Comparison of ENCODE assay signal across 8 cellular contexts in genomic region chr18:35376742-35377695, GRCh38. TPM values are rescaled to one million over a fixed set of nuclear protein-coding genes. Genes with fewer than 3 reads are reported as not detected.
DNase-seq lines count a peak whose midpoint lies in the region; ATAC-seq and TF ChIP-seq lines count a peak whose summit lies in the region.

Gene ZNF396, minus strand, starts transcription at chr18:35377337. Its CDS starts 3,045 bp downstream, at chr18:35374292.

- no peaks in the 10 kb centered on the region for H3K36me3 ChIP-seq in CD8-positive, alpha-beta T cell (ENCODE audit: insufficient read depth, low read length)
- H3K36me3 ChIP-seq in PC-9 (ENCODE audit: low read depth) = no peaks in the 10 kb centered on the region

- no peaks in the 10 kb centered on the region for H3K9me3 ChIP-seq in CD8-positive, alpha-beta T cell (ENCODE audit: low read length)
- no peaks in the 10 kb centered on the region for H3K9me3 ChIP-seq in PC-9 (ENCODE audit: insufficient read depth, low read depth)

- H3K4me1 Mint-ChIP-seq in CD8-positive, alpha-beta T cell (ENCODE audit: low read depth) = peaks cover 9% of the 10 kb centered on the region
- peaks cover 21% of the 10 kb centered on the region for H3K4me1 Mint-ChIP-seq in activated T-cell treated with anti-CD3 and anti-CD28 coated beads, Interleukin-2, amount 50 U/mL, for 72 hours (ENCODE audit: low read depth)
- H3K4me1 Mint-ChIP-seq in naive thymus-derived CD8-positive, alpha-beta T cell = peaks cover 5 to 13% (median 9%) of the 10 kb centered on the region in 4 donors
- peaks cover 5 to 8% of the 10 kb centered on the region in 2 donors for H3K4me1 Mint-ChIP-seq in stimulated activated naive B cell treated with anti-CD40 and anti-IgM and Interleukin-4, amounts not matched to agents 10 μg/mL and 1 μg/mL and 100 μg/mL, for 72 hours

- POLR2A ChIA-PET in CD8-positive, alpha-beta T cell (lab: Charles Lee) = interaction anchor here (1.1 kb wide), 1 partner anchor 32 kb away, joined by 3 read pairs; the partner anchor contains the start of gene ZNF24
- POLR2A ChIA-PET in PC-9 (lab: Charles Lee; ENCODE audit: unreplicated experiment) = no interaction called here
- POLR2A ChIA-PET in naive thymus-derived CD8-positive, alpha-beta T cell (lab: Charles Lee) = interaction anchor here (1.1 kb wide), 1 partner anchor 33 kb away, joined by 3 read pairs; the partner anchor contains the start of gene ZNF24

- TF ChIP-seq CTCF in CD8-positive, alpha-beta T cell (IDR thresholded peaks at IDR 0.05) = no peak
- TF ChIP-seq CTCF in PC-9 (conservative IDR thresholded peaks at IDR 0.05) (no peak), fibroblast of mammary gland (conservative IDR thresholded peaks at IDR 0.05; ENCODE audit: control insufficient read depth, insufficient read depth, low read depth, low read length) (no peak)

- CTCF ChIA-PET in CD8-positive, alpha-beta T cell (lab: Charles Lee) = interaction anchor here (0.7 to 2.6 kb wide), 2 partner anchors 9 to 351 kb away, joined by 3 to 8 read pairs; no protein-coding TSS in a partner anchor
- CTCF ChIA-PET in PC-9 (lab: Charles Lee) = no interaction called here

- no peaks in the 10 kb centered on the region for H3K9me3 Mint-ChIP-seq in CD8-positive, alpha-beta T cell
- no peaks in the 10 kb centered on the region for H3K9me3 Mint-ChIP-seq in activated T-cell treated with anti-CD3 and anti-CD28 coated beads, Interleukin-2, amount 50 U/mL, for 72 hours
- no peaks in the 10 kb centered on the region for H3K9me3 Mint-ChIP-seq in naive thymus-derived CD8-positive, alpha-beta T cell
- peaks cover 4% of the 10 kb centered on the region in 2 donors for H3K9me3 Mint-ChIP-seq in stimulated activated naive B cell treated with anti-CD40 and anti-IgM and Interleukin-4, amounts not matched to agents 10 μg/mL and 1 μg/mL and 100 μg/mL, for 72 hours

- H3F3A ChIP-seq in PC-9 (ENCODE audit: insufficient read depth, low read depth) = no peaks in the 10 kb centered on the region

- H3K4me2 ChIP-seq in PC-9 = peak within 1 kb of the TSS; percentile 65

- H3K79me2 ChIP-seq in PC-9 (ENCODE audit: low read depth) = no peaks in the 10 kb centered on the region

- no peaks in the 10 kb centered on the region for H3K27me3 Mint-ChIP-seq in CD8-positive, alpha-beta T cell (ENCODE audit: low read depth)
- H3K27me3 Mint-ChIP-seq in activated T-cell treated with anti-CD3 and anti-CD28 coated beads, Interleukin-2, amount 50 U/mL, for 72 hours (ENCODE audit: low read depth) = peaks cover 23% of the 10 kb centered on the region
- H3K27me3 Mint-ChIP-seq in naive thymus-derived CD8-positive, alpha-beta T cell = peaks cover 0 to 3% (median 0%) of the 10 kb centered on the region in 5 donors
- H3K27me3 Mint-ChIP-seq in stimulated activated naive B cell treated with anti-CD40 and anti-IgM and Interleukin-4, amounts not matched to agents 10 μg/mL and 1 μg/mL and 100 μg/mL, for 72 hours = peaks cover 0 to 8% of the 10 kb centered on the region in 2 donors

- H3K4me3 ChIP-seq in CD8-positive, alpha-beta T cell (ENCODE audit: low read depth, low read length) = peak within 1 kb of the TSS; percentile 74
- H3K4me3 ChIP-seq in PC-9 (peak within 1 kb of the TSS; percentile 64), fibroblast of mammary gland (ENCODE audit: control insufficient read depth, low read depth, low read length) (peak within 1 kb of the TSS; percentile 61)

- no TSS peak for BruUV-seq in PC-9 (replicated peaks; lab: Mats Ljungman, UMichigan)

- H3K4me1 ChIP-seq in CD8-positive, alpha-beta T cell (ENCODE audit: insufficient read depth, low read length) = peaks cover 4% of the 10 kb centered on the region
- no peaks in the 10 kb centered on the region for H3K4me1 ChIP-seq in PC-9 (replicated peaks; ENCODE audit: insufficient read depth)

- peak; percentile 74 for ATAC-seq in CD8-positive, alpha-beta T cell
- ATAC-seq in GM19468 (IDR thresholded peaks at IDR 0.05; ENCODE audit: extremely low read depth, unreplicated experiment) = peak; percentile 50
- peak; percentile 83 to 89 for ATAC-seq in activated T-cell treated with anti-CD3 and anti-CD28 coated beads, Interleukin-2, amount 50 U/mL, for 72 hours (replicated peaks in 1 of 2)
- peak; percentile 76 to 78 for ATAC-seq in naive thymus-derived CD8-positive, alpha-beta T cell
- peak; percentile 86 to 87 for ATAC-seq in stimulated activated naive B cell treated with anti-CD40 and anti-IgM and Interleukin-4, amounts not matched to agents 10 μg/mL and 1 μg/mL and 100 μg/mL, for 72 hours (replicated peaks)

- no peaks in the 10 kb centered on the region for H3K9me2 ChIP-seq in PC-9 (ENCODE audit: insufficient read depth)

- H3K27me3 ChIP-seq in CD8-positive, alpha-beta T cell (ENCODE audit: insufficient read depth, low read length) = no peaks in the 10 kb centered on the region
- H3K27me3 ChIP-seq in PC-9 (ENCODE audit: insufficient read depth, low read depth) = no peaks in the 10 kb centered on the region

- H3K36me3 Mint-ChIP-seq in CD8-positive, alpha-beta T cell = peaks cover 2% of the 10 kb centered on the region
- H3K36me3 Mint-ChIP-seq in activated T-cell treated with anti-CD3 and anti-CD28 coated beads, Interleukin-2, amount 50 U/mL, for 72 hours (ENCODE audit: insufficient read depth in 2 of 2) = peaks cover 0 to 1% of the 10 kb centered on the region in 2 donors
- H3K36me3 Mint-ChIP-seq in naive thymus-derived CD8-positive, alpha-beta T cell = no peaks in the 10 kb centered on the region
- no peaks in the 10 kb centered on the region for H3K36me3 Mint-ChIP-seq in stimulated activated naive B cell treated with anti-CD40 and anti-IgM and Interleukin-4, amounts not matched to agents 10 μg/mL and 1 μg/mL and 100 μg/mL, for 72 hours

- H3K27ac ChIP-seq in CD8-positive, alpha-beta T cell (ENCODE audit: low read depth, low read length) = peak within 1 kb of the TSS; percentile 31
- H3K27ac ChIP-seq in PC-9 = no peak within 1 kb of the TSS

- H3K27ac Mint-ChIP-seq in CD8-positive, alpha-beta T cell = peak within 1 kb of the TSS; percentile 11
- H3K27ac Mint-ChIP-seq in activated T-cell treated with anti-CD3 and anti-CD28 coated beads, Interleukin-2, amount 50 U/mL, for 72 hours = no peak within 1 kb of the TSS
- peak within 1 kb of the TSS; percentile 32 to 92 (median 72) for H3K27ac Mint-ChIP-seq in naive thymus-derived CD8-positive, alpha-beta T cell
- peak within 1 kb of the TSS; percentile 75 for H3K27ac Mint-ChIP-seq in stimulated activated naive B cell treated with anti-CD40 and anti-IgM and Interleukin-4, amounts not matched to agents 10 μg/mL and 1 μg/mL and 100 μg/mL, for 72 hours

- DNase-seq in CD8-positive, alpha-beta T cell = peak; percentile 31 to 78 (median 63)
- DNase-seq in HT-29 (ENCODE audit: low spot score) (peak; percentile 53), PC-9 (peak in 1 of 2 experiments; percentile 64), fibroblast of mammary gland (ENCODE audit: low read depth) (peak; percentile 30)
- DNase-seq in activated T-cell treated with anti-CD3 and anti-CD28 coated beads, Interleukin-2, amount 50 U/mL, for 72 hours = peak; percentile 77 to 84
- peak; percentile 50 to 83 (median 64) for DNase-seq in naive thymus-derived CD8-positive, alpha-beta T cell
- peak; percentile 53 for DNase-seq in stimulated activated naive B cell treated with anti-CD40 and anti-IgM and Interleukin-4, amounts not matched to agents 10 μg/mL and 1 μg/mL and 100 μg/mL, for 72 hours

- H2AFZ ChIP-seq in PC-9 = peak within 1 kb of the TSS; percentile 88

- peak within 1 kb of the TSS; percentile 83 for H3K4me3 Mint-ChIP-seq in CD8-positive, alpha-beta T cell
- H3K4me3 Mint-ChIP-seq in activated T-cell treated with anti-CD3 and anti-CD28 coated beads, Interleukin-2, amount 50 U/mL, for 72 hours = peak within 1 kb of the TSS; percentile 88 to 89
- H3K4me3 Mint-ChIP-seq in naive thymus-derived CD8-positive, alpha-beta T cell = peak within 1 kb of the TSS; percentile 79 to 93 (median 87)
- H3K4me3 Mint-ChIP-seq in stimulated activated naive B cell treated with anti-CD40 and anti-IgM and Interleukin-4, amounts not matched to agents 10 μg/mL and 1 μg/mL and 100 μg/mL, for 72 hours = peak within 1 kb of the TSS; percentile 86 to 88

- intact Hi-C loops in CD8-positive, alpha-beta T cell (cut with DNase I, micrococcal nuclease) = loop anchor here in 1 of 2 experiments (1.0 kb wide), 3 partner anchors 33 to 137 kb away; partner anchors contain the start of genes INO80C and ZNF24
- intact Hi-C loops in PC-9 (cut with micrococcal nuclease; ENCODE audit: unreplicated experiment) = no loop called here

- H4K20me1 ChIP-seq in PC-9 (ENCODE audit: insufficient read depth) = no peaks in the 10 kb centered on the region

RNA-seq across cellular contexts. Expression of gene ZNF396, which starts in this region (rescaled TPM):
- not detected for total RNA-seq in CD8-positive, alpha-beta T cell
- total RNA-seq in HT-29 (2014; rRNA removed; shearing (Covaris generic)) = 0.03 TPM in 1 of 2 replicates, not detected in the other
- total RNA-seq in PC-9 (2021) = 1.9 and 2.0 TPM in 2 replicates
- total RNA-seq in activated T-cell treated with anti-CD3 and anti-CD28 coated beads, Interleukin-2, amount 50 U/mL, for 72 hours = 1 to 10 TPM; 2.5 to 3.8 TPM
- 1 to 10 TPM; 5.3 to 7.3 TPM for total RNA-seq in naive thymus-derived CD8-positive, alpha-beta T cell
- polyA plus RNA-seq in naive thymus-derived CD8-positive, alpha-beta T cell = 1 to 10 TPM in 2 of 3 donors, under 1 TPM in 1; 0.21 to 1.9 (median 1.7) TPM

Comparison
In these comparisons a context has a peak if more than half of its experiments do, and no peak if none do; other contexts are left out.
1. Peak in DNase-seq, ATAC-seq, H3K4me3 ChIP-seq and H3K27ac ChIP-seq in CD8-positive, alpha-beta T cell; RNA of the gene not detected or under 1 TPM.
2. Peak in DNase-seq in HT-29; RNA of the gene not detected or under 1 TPM.